In the genomic region with DNA sequence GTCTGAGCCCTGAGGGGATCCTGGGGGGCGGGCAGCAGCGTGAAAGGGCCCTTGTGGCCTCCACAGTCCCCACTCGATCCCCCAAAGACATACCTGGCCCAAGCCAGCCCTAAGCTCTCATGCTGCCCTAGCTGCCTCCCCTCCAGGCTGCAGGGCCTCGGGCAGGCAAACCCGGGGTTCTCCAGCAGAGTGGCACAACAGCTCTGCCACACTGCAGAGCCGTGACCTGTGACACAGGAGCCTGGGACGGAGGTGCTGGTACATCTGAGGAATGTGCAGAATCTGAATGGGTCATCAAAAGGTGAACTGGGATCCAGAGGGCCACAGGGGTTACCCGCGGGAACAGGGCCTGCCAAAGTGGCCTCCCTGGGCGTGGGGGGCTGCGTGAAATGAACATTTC, we compare ENCODE assay signal across 21 cellular contexts.
A peak's percentile ranks its signal among the peaks of the same experiment; 100 is the strongest.
DNase-seq lines count a peak whose midpoint lies in the region; ATAC-seq, FAIRE-seq and TF ChIP-seq lines count a peak whose summit lies in the region.
"Had no signal": no experiment of that assay in that cellular context is flagged by ENCODE, and none has a peak within 500 bp of the region (broad histone marks: within the 10 kb centered on the region; RNA-seq: fewer than 3 reads in every experiment).

No MANE protein-coding gene starts in this region.

- H3K56ac ChIP-seq in H1 (replicated peaks; ENCODE audit: insufficient read length, low read depth, low read length): no peak overlapping the region

- H3K79me1 ChIP-seq in H1 (ENCODE audit: low read depth, low read length): peaks cover 3% of the 10 kb centered on the region; the same call in 1 of the 2 replicates

- H3K4ac ChIP-seq in H1 (replicated peaks; ENCODE audit: insufficient read length, low read depth, low read length): peak overlapping the region; percentile 61

- no peak overlapping the region for H3K27ac Mint-ChIP-seq in nephron progenitor cell
- H3K27ac Mint-ChIP-seq in T-helper 2 cell treated with Interferon-gamma antibody and Interleukin-4, amounts not matched to agents 5 μg/mL and 100 μg/mL, for 36 hours: no peak overlapping the region
- H3K27ac Mint-ChIP-seq in activated T-helper 1 cell treated with anti-CD3 and anti-CD28 coated beads, Interleukin-12 subunit alpha, Interleukin-12 subunit beta, Interleukin-2, Interleukin-4 antibody, amounts not matched to agents 30 ng/mL and 10 ng/mL and 1 ng/mL, durations not matched to agents 14 hours and 24 hours and 36 hours: no peak overlapping the region
- H3K27ac Mint-ChIP-seq: CD14-positive monocyte; CD8-positive, alpha-beta T cell had no signal

- H3K4me1 ChIP-seq in H1 (replicated peaks in 1 of 4; ENCODE audit: control insufficient read depth in 3 of 4, insufficient read depth in 4 of 4, low read length in 3 of 4): peaks cover 6 to 22% (median 12%) of the 10 kb centered on the region in 4 experiments
- H3K4me1 ChIP-seq: A549 had no signal

- H2BK20ac ChIP-seq in H1 (ENCODE audit: low read length): no peak overlapping the region

- 81% methylated on average over 11 of the region's 11 CpGs; no CpG with 5 or more reads in 1 of the 2 experiments for WGBS in H1 (ENCODE audit: extremely low coverage in 1 of 2, insufficient coverage in 1 of 2, insufficient read length in 1 of 2, insufficient replicate concordance in 2 of 2, low coverage in 1 of 2, low lambda C conversion rate in 2 of 2, missing lambda C conversion rate in 1 of 2), 2 experiments

- POLR2A ChIA-PET in H1 (lab: Charles Lee; ENCODE audit: partially characterized antibody): interaction anchor here (1.5 kb wide), 1 partner anchor 9 kb away, joined by 4 read pairs; no protein-coding TSS in a partner anchor

- no peak for ATAC-seq in HG02610 (IDR thresholded peaks at IDR 0.05; ENCODE audit: unreplicated experiment)
- ATAC-seq: A549; CD8-positive, alpha-beta T cell; HepG2; K562 had no signal

- H3K4me3 ChIP-seq in H1 (ENCODE audit: extremely low read depth in 1 of 4, insufficient read depth in 2 of 4, low read depth in 3 of 4, low read length in 4 of 4): no peak overlapping the region
- H3K4me3 ChIP-seq: A549, K562 had no signal

- H2BK12ac ChIP-seq in H1 (ENCODE audit: low read depth, low read length): no peak overlapping the region

- TF ChIP-seq EP300 in H1 (IDR thresholded peaks at IDR 0.05; ENCODE audit: borderline replicate concordance in 1 of 2, low read depth in 2 of 2, low read length in 2 of 2): no peak

- H4K20me1 ChIP-seq in H1 (replicated peaks in 1 of 2; ENCODE audit: control insufficient read depth in 1 of 2, insufficient read depth in 2 of 2, low read length in 2 of 2): peaks cover 0 to 2% of the 10 kb centered on the region in 2 experiments

- no peaks in the 10 kb centered on the region for H3K9me3 ChIP-seq in H1 (ENCODE audit: insufficient read depth in 2 of 2, low read depth in 1 of 2, low read length in 1 of 2)
- H3K9me3 ChIP-seq: A549, BE2C had no signal

- TF ChIP-seq RAD21 in H1 (IDR thresholded peaks at IDR 0.05 in 1 of 2, conservative IDR thresholded peaks at IDR 0.05 in 1 of 2; ENCODE audit: low read depth in 2 of 2, low read length in 2 of 2): no peak; a peak in 1 of 4 replicates

- TF ChIP-seq POLR2A in H1 (IDR thresholded peaks at IDR 0.05; ENCODE audit: control extremely low read depth in 1 of 2, low read depth in 2 of 2, low read length in 2 of 2): no peak

- intact Hi-C loops in activated T-helper 1 cell treated with anti-CD3 and anti-CD28 coated beads, Interleukin-12 subunit alpha, Interleukin-12 subunit beta, Interleukin-2, Interleukin-4 antibody, amounts not matched to agents 30 ng/mL and 10 ng/mL and 1 ng/mL, durations not matched to agents 14 hours and 24 hours and 36 hours (cut with micrococcal nuclease): no loop called here

- H3K36me3 Mint-ChIP-seq in nephron progenitor cell (ENCODE audit: low read depth): no peaks in the 10 kb centered on the region
- no peaks in the 10 kb centered on the region for H3K36me3 Mint-ChIP-seq in T-helper 2 cell treated with Interferon-gamma antibody and Interleukin-4, amounts not matched to agents 5 μg/mL and 100 μg/mL, for 36 hours (ENCODE audit: low read depth)
- no peaks in the 10 kb centered on the region for H3K36me3 Mint-ChIP-seq in activated T-helper 1 cell treated with anti-CD3 and anti-CD28 coated beads, Interleukin-12 subunit alpha, Interleukin-12 subunit beta, Interleukin-2, Interleukin-4 antibody, amounts not matched to agents 30 ng/mL and 10 ng/mL and 1 ng/mL, durations not matched to agents 14 hours and 24 hours and 36 hours (ENCODE audit: low read depth)
- H3K36me3 Mint-ChIP-seq: CD14-positive monocyte; CD8-positive, alpha-beta T cell had no signal

- no peak overlapping the region for H3K4me2 ChIP-seq in H1 (ENCODE audit: insufficient read depth in 1 of 2, low read depth in 2 of 2, low read length in 2 of 2)
- H3K4me2 ChIP-seq: A549 had no signal

- no peak overlapping the region for H2BK120ac ChIP-seq in H1 (replicated peaks; ENCODE audit: low read depth, low read length)

- H3K23me2 ChIP-seq in H1 (ENCODE audit: low read depth, low read length): no peaks in the 10 kb centered on the region; the same call in 1 of the 2 replicates

- DNase-seq in HuH-7.5 (ENCODE audit: low spot score) (peak; percentile 59), H1 (ENCODE audit: low read depth in 1 of 2, low spot score in 2 of 2) (no peak), nephron progenitor cell (peak; percentile 36), ureter (ENCODE audit: low spot score) (peak; percentile 36), NCI-H1694 treated with DMSO at 0.1 percent for 48 hours (lab: John Stamatoyannopoulos, UW) (no peak)
- DNase-seq in T-helper 2 cell treated with Interferon-gamma antibody and Interleukin-4, amounts not matched to agents 5 μg/mL and 100 μg/mL, for 36 hours (ENCODE audit: low spot score): no peak
- no peak for DNase-seq in activated T-helper 1 cell treated with anti-CD3 and anti-CD28 coated beads, Interleukin-12 subunit alpha, Interleukin-12 subunit beta, Interleukin-2, Interleukin-4 antibody, amounts not matched to agents 30 ng/mL and 10 ng/mL and 1 ng/mL, durations not matched to agents 14 hours and 24 hours and 36 hours (ENCODE audit: low spot score)
- DNase-seq: BE2C; CD8-positive, alpha-beta T cell; COR-L47; DND-41; GDM1 had no signal

- H3K4me3 Mint-ChIP-seq in nephron progenitor cell: no peak overlapping the region
- H3K4me3 Mint-ChIP-seq in T-helper 2 cell treated with Interferon-gamma antibody and Interleukin-4, amounts not matched to agents 5 μg/mL and 100 μg/mL, for 36 hours: no peak overlapping the region
- H3K4me3 Mint-ChIP-seq in activated T-helper 1 cell treated with anti-CD3 and anti-CD28 coated beads, Interleukin-12 subunit alpha, Interleukin-12 subunit beta, Interleukin-2, Interleukin-4 antibody, amounts not matched to agents 30 ng/mL and 10 ng/mL and 1 ng/mL, durations not matched to agents 14 hours and 24 hours and 36 hours: no peak overlapping the region
- H3K4me3 Mint-ChIP-seq: CD14-positive monocyte; CD8-positive, alpha-beta T cell had no signal

- no peak overlapping the region for H3K9ac ChIP-seq in H1 (replicated peaks in 1 of 4; ENCODE audit: extremely low read depth in 1 of 4, low read depth in 3 of 4, low read length in 3 of 4)

- no peak overlapping the region; the same call in 1 of the 2 replicates for H2BK15ac ChIP-seq in H1 (ENCODE audit: low read length)

- H4K91ac ChIP-seq in H1 (replicated peaks; ENCODE audit: insufficient read length, low read length): peak overlapping the region; percentile 44

- H2BK5ac ChIP-seq in H1 (ENCODE audit: low read depth, low read length): no peak overlapping the region

- H3K27ac ChIP-seq in H1 (ENCODE audit: low read depth, low read length): no peak overlapping the region
- H3K27ac ChIP-seq: A549 had no signal

- no peak overlapping the region for H2AK5ac ChIP-seq in H1 (ENCODE audit: low read depth, low read length)

- no peak overlapping the region for H2AFZ ChIP-seq in H1 (ENCODE audit: low read length)

- H4K5ac ChIP-seq in H1 (ENCODE audit: insufficient read length, low read depth, low read length): no peak overlapping the region

- H3K14ac ChIP-seq in H1 (ENCODE audit: insufficient read length): no peak overlapping the region

- no peaks in the 10 kb centered on the region for H3K9me3 Mint-ChIP-seq in nephron progenitor cell
- no peaks in the 10 kb centered on the region for H3K9me3 Mint-ChIP-seq in T-helper 2 cell treated with Interferon-gamma antibody and Interleukin-4, amounts not matched to agents 5 μg/mL and 100 μg/mL, for 36 hours
- H3K9me3 Mint-ChIP-seq in activated T-helper 1 cell treated with anti-CD3 and anti-CD28 coated beads, Interleukin-12 subunit alpha, Interleukin-12 subunit beta, Interleukin-2, Interleukin-4 antibody, amounts not matched to agents 30 ng/mL and 10 ng/mL and 1 ng/mL, durations not matched to agents 14 hours and 24 hours and 36 hours: no peaks in the 10 kb centered on the region
- H3K9me3 Mint-ChIP-seq: CD8-positive, alpha-beta T cell had no signal

- H3K27me3 ChIP-seq in H1 (replicated peaks in 1 of 4; ENCODE audit: control insufficient read depth in 3 of 4, extremely low read depth in 1 of 4, insufficient read depth in 3 of 4, low read length in 3 of 4): no peaks in the 10 kb centered on the region
- H3K27me3 ChIP-seq: BE2C had no signal

- H3K79me2 ChIP-seq in H1 (ENCODE audit: control insufficient read depth in 1 of 2, insufficient read depth in 2 of 2, low read length in 2 of 2): no peaks in the 10 kb centered on the region

- H3K23ac ChIP-seq in H1 (ENCODE audit: insufficient read length): no peak overlapping the region

- FAIRE-seq in H1 (lab: Jason Lieb, UNC): no peak
- FAIRE-seq: A549, GM12892, GM19239, H54, HepG2, HTR-8/SVneo, K562 had no signal

- TF ChIP-seq CTCF in H1 (IDR thresholded peaks at IDR 0.05; ENCODE audit: control extremely low read depth in 1 of 3, insufficient read depth in 1 of 3, low read depth in 1 of 3, low read length in 3 of 3): no peak
- no peak for TF ChIP-seq CTCF in nephron progenitor cell (IDR thresholded peaks at IDR 0.05)

- no peaks in the 10 kb centered on the region for H3K36me3 ChIP-seq in H1 (ENCODE audit: control insufficient read depth in 2 of 4, insufficient read depth in 4 of 4, low read length in 3 of 4)
- H3K36me3 ChIP-seq: BE2C had no signal

- H3K4me1 Mint-ChIP-seq in nephron progenitor cell: peaks cover 58% of the 10 kb centered on the region
- no peaks in the 10 kb centered on the region for H3K4me1 Mint-ChIP-seq in T-helper 2 cell treated with Interferon-gamma antibody and Interleukin-4, amounts not matched to agents 5 μg/mL and 100 μg/mL, for 36 hours (ENCODE audit: low read depth)
- H3K4me1 Mint-ChIP-seq in activated T-helper 1 cell treated with anti-CD3 and anti-CD28 coated beads, Interleukin-12 subunit alpha, Interleukin-12 subunit beta, Interleukin-2, Interleukin-4 antibody, amounts not matched to agents 30 ng/mL and 10 ng/mL and 1 ng/mL, durations not matched to agents 14 hours and 24 hours and 36 hours (ENCODE audit: low read depth): no peaks in the 10 kb centered on the region

- CTCF ChIA-PET in H1 (lab: Charles Lee; ENCODE audit: partially characterized antibody): interaction anchor here (1.3 to 2.4 kb wide), 5 partner anchors 9 to 194 kb away, joined by 3 to 7 read pairs (median 4); no protein-coding TSS in a partner anchor

- peaks cover 35% of the 10 kb centered on the region for H3K27me3 Mint-ChIP-seq in nephron progenitor cell (ENCODE audit: low read depth, poor library complexity)
- H3K27me3 Mint-ChIP-seq in T-helper 2 cell treated with Interferon-gamma antibody and Interleukin-4, amounts not matched to agents 5 μg/mL and 100 μg/mL, for 36 hours (ENCODE audit: low read depth): no peaks in the 10 kb centered on the region
- no peaks in the 10 kb centered on the region for H3K27me3 Mint-ChIP-seq in activated T-helper 1 cell treated with anti-CD3 and anti-CD28 coated beads, Interleukin-12 subunit alpha, Interleukin-12 subunit beta, Interleukin-2, Interleukin-4 antibody, amounts not matched to agents 30 ng/mL and 10 ng/mL and 1 ng/mL, durations not matched to agents 14 hours and 24 hours and 36 hours (ENCODE audit: insufficient read depth)

- H4K8ac ChIP-seq in H1 (ENCODE audit: extremely low read depth, insufficient read depth, low read length): no peak overlapping the region; the same call in 1 of the 2 replicates

- H3K18ac ChIP-seq in H1 (ENCODE audit: extremely low read depth, low read length): no peak overlapping the region

Comparison
In these comparisons a context has a peak if more than half of its experiments do, and no peak if none do; other contexts are left out.
1. DNase-seq: peak in HuH-7.5 (single experiment), nephron progenitor cell (single experiment) and ureter (single experiment); none in H1 (0 of 2), T-helper 2 cell treated with Interferon-gamma antibody and Interleukin-4, amounts not matched to agents 5 μg/mL and 100 μg/mL, for 36 hours (single experiment), NCI-H1694 treated with DMSO at 0.1 percent for 48 hours (single experiment) and activated T-helper 1 cell treated with anti-CD3 and anti-CD28 coated beads, Interleukin-12 subunit alpha, Interleukin-12 subunit beta, Interleukin-2, Interleukin-4 antibody, amounts not matched to agents 30 ng/mL and 10 ng/mL and 1 ng/mL, durations not matched to agents 14 hours and 24 hours and 36 hours (single experiment).